ENCODE assay signal across 1 cellular context in the genomic region with DNA sequence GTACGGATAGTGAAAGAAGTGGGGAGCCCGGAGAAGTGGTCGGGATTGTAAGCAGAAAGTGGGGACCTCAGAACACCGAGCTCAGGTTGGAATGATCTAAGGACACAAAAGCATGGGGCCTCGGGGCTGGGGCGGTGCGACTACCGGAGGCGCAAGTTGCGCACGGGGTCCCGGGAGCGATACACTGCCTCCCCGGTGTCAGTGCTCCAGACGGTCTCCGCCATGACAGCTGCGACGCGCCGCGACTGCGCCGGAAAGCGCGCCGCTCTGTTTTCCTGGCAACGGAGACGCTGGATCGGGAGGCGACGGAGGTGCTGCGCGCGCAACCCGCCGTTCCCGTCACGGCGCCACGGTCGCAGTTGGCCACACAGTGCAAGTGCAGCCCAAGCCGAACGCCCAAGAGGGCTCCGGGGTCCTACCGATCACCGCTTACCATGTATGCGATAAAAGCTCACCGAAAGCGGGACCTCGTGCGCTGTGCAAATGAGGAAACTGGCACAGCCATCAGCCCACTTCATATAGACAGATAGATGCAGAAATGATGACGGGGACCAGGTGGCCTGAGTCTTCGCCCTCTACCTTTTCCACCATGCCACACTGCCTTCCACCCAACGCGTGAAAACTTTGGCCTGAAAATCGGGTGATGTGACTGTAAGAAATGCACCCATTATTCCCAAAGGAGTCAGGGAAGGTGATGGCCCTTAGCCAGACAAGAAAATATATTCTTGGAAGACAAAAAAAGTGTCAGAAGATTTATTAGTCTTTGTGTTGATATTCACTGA.
TF ChIP-seq lines count a peak whose summit lies in the region.

Gene MKS1 (minus strand): TSS at position 249 of the 782 bp plus-strand sequence. CDS start 25 bp downstream, at position 224.

TF ChIP-seq in HepG2, 621 proteins besides CTCF, POLR2A, EP300 and RAD21 (continued from another document and continues in another):
- peak; percentile 35; the same call in 1 of the 2 replicates for TF ChIP-seq RERE (CRISPR knock-in tag; IDR thresholded peaks at IDR 0.05; ENCODE audit: low read depth)
- TF ChIP-seq FOSL1 (CRISPR knock-in tag; IDR thresholded peaks at IDR 0.05; ENCODE audit: borderline replicate concordance): no peak
- peak; percentile 46; the same call in 1 of the 2 replicates for TF ChIP-seq ZNF383 (CRISPR knock-in tag; IDR thresholded peaks at IDR 0.05; ENCODE audit: borderline replicate concordance)
- TF ChIP-seq ADNP (CRISPR knock-in tag; IDR thresholded peaks at IDR 0.05): 0 out of 2 replicates have a peak, but pooled peaks have one; percentile 9
- peak; percentile 57 for TF ChIP-seq TAF15 (IDR thresholded peaks at IDR 0.05; ENCODE audit: low read depth, low read length, poor library complexity, severe bottlenecking)
- TF ChIP-seq ERF (CRISPR knock-in tag; IDR thresholded peaks at IDR 0.05): peak; percentile 86
- TF ChIP-seq ZNF740 (CRISPR knock-in tag; IDR thresholded peaks at IDR 0.05): no peak
- 0 out of 2 replicates have a peak, but pooled peaks have one; percentile 27 for TF ChIP-seq HNRNPL (IDR thresholded peaks at IDR 0.05; ENCODE audit: low read depth, low read length)
- peak; percentile 89 for TF ChIP-seq ZNF614 (CRISPR knock-in tag; IDR thresholded peaks at IDR 0.05; ENCODE audit: borderline replicate concordance)
- TF ChIP-seq SALL1 (CRISPR knock-in tag; IDR thresholded peaks at IDR 0.05): peak; percentile 90
- TF ChIP-seq, protein P1, sequence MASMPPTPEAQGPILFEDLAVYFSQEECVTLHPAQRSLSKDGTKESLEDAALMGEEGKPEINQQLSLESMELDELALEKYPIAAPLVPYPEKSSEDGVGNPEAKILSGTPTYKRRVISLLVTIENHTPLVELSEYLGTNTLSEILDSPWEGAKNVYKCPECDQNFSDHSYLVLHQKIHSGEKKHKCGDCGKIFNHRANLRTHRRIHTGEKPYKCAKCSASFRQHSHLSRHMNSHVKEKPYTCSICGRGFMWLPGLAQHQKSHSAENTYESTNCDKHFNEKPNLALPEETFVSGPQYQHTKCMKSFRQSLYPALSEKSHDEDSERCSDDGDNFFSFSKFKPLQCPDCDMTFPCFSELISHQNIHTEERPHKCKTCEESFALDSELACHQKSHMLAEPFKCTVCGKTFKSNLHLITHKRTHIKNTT (CRISPR knock-in tag; IDR thresholded peaks at IDR 0.05): no peak
- peak; percentile 52; the same call in 1 of the 2 replicates for TF ChIP-seq ESRRA (CRISPR knock-in tag; IDR thresholded peaks at IDR 0.05; ENCODE audit: low read depth)
- TF ChIP-seq ZNF546 (CRISPR knock-in tag; conservative IDR thresholded peaks at IDR 0.05): peak; percentile 94
- no peak for TF ChIP-seq ATRX (CRISPR knock-in tag; IDR thresholded peaks at IDR 0.05; ENCODE audit: borderline replicate concordance)
- TF ChIP-seq HOMEZ (CRISPR knock-in tag; IDR thresholded peaks at IDR 0.05; ENCODE audit: low read depth): peak; percentile 91
- TF ChIP-seq ZNF766 (CRISPR knock-in tag; IDR thresholded peaks at IDR 0.05; ENCODE audit: borderline replicate concordance): peak; percentile 92; the same call in 1 of the 2 replicates
- TF ChIP-seq ZMYM2 (CRISPR knock-in tag; IDR thresholded peaks at IDR 0.05): peak; percentile 53; the same call in 1 of the 2 replicates
- peak; percentile 94 for TF ChIP-seq SIN3B (IDR thresholded peaks at IDR 0.05; ENCODE audit: low read length)
- TF ChIP-seq RFX3 (CRISPR knock-in tag; IDR thresholded peaks at IDR 0.05): peak; percentile 94
- TF ChIP-seq, protein P2, sequence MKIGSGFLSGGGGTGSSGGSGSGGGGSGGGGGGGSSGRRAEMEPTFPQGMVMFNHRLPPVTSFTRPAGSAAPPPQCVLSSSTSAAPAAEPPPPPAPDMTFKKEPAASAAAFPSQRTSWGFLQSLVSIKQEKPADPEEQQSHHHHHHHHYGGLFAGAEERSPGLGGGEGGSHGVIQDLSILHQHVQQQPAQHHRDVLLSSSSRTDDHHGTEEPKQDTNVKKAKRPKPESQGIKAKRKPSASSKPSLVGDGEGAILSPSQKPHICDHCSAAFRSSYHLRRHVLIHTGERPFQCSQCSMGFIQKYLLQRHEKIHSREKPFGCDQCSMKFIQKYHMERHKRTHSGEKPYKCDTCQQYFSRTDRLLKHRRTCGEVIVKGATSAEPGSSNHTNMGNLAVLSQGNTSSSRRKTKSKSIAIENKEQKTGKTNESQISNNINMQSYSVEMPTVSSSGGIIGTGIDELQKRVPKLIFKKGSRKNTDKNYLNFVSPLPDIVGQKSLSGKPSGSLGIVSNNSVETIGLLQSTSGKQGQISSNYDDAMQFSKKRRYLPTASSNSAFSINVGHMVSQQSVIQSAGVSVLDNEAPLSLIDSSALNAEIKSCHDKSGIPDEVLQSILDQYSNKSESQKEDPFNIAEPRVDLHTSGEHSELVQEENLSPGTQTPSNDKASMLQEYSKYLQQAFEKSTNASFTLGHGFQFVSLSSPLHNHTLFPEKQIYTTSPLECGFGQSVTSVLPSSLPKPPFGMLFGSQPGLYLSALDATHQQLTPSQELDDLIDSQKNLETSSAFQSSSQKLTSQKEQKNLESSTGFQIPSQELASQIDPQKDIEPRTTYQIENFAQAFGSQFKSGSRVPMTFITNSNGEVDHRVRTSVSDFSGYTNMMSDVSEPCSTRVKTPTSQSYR (CRISPR knock-in tag; IDR thresholded peaks at IDR 0.05; ENCODE audit: borderline replicate concordance): no peak
- peak; percentile 90 for TF ChIP-seq SALL2 (CRISPR knock-in tag; IDR thresholded peaks at IDR 0.05)
- peak; percentile 48 for TF ChIP-seq PRDM15 (CRISPR knock-in tag; IDR thresholded peaks at IDR 0.05)
- no peak for TF ChIP-seq NFIC (IDR thresholded peaks at IDR 0.05; ENCODE audit: low read length)
- TF ChIP-seq HHEX (CRISPR knock-in tag; IDR thresholded peaks at IDR 0.05): no peak
- TF ChIP-seq BORCS8-MEF2B (CRISPR knock-in tag; IDR thresholded peaks at IDR 0.05): peak; percentile 90; the same call in 1 of the 2 replicates
- no peak for TF ChIP-seq ZUFSP (CRISPR knock-in tag; IDR thresholded peaks at IDR 0.05; ENCODE audit: borderline replicate concordance)
- peak; percentile 85; the same call in 1 of the 2 replicates for TF ChIP-seq ZNF891 (CRISPR knock-in tag; IDR thresholded peaks at IDR 0.05)
- TF ChIP-seq ZNF883 (CRISPR knock-in tag; IDR thresholded peaks at IDR 0.05; ENCODE audit: not compliant biosample characterization): peak; percentile 97
- TF ChIP-seq SAP130 (CRISPR knock-in tag; IDR thresholded peaks at IDR 0.05; ENCODE audit: low read depth): peak; percentile 99
- TF ChIP-seq POLR2AphosphoS2 (IDR thresholded peaks at IDR 0.05; ENCODE audit: low read depth, low read length): no peak
- 0 out of 2 replicates have a peak, but pooled peaks have one; percentile 23 for TF ChIP-seq NFE2 (CRISPR knock-in tag; IDR thresholded peaks at IDR 0.05)
- no peak; the same call in 1 of the 2 replicates for TF ChIP-seq NCOA2 (CRISPR knock-in tag; IDR thresholded peaks at IDR 0.05)
- peak; percentile 72; the same call in 1 of the 2 replicates for TF ChIP-seq ZNF556 (CRISPR knock-in tag; IDR thresholded peaks at IDR 0.05; ENCODE audit: borderline replicate concordance)
